ENCODE assay signal across 1 cellular context in the genomic region with DNA sequence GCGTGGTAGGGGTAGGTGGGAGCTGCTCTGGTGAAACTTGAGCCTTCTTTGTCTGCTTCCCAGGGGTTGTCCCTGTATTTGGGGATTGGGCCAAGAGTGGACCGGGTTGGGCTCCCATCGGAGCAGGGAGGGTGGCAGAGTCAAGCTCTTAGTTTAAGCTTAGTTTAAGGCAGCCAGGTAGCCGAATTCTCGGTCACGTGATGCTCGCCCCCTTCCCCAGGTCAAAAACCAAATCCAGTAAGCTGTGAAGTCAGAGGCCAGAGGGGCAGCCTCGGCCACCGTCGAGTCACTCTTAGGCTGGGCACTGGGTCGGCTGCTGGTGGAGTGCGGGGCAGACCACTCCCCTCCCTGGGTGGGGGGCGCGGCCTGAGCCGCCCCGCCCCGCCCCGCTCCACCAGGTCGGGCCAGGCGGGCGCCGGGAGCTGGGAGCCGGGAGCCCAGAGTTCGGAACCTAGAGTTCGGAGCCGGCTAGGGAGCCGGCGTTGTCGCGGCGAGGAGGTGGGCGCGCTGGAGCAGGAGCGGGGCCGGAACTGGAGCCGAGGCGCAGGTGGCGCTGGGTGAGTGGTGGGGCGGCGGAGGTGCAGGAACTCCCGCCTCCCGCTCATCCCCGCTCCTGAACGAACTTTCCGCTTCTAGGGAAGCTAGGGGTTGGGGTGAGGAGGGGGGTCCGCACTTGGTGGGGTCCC.
TF ChIP-seq lines count a peak whose summit lies in the region.

No MANE protein-coding gene starts in this region.

TF ChIP-seq in H1, 55 proteins besides CTCF, POLR2A, EP300 and RAD21:
- no peak for TF ChIP-seq CEBPB (IDR thresholded peaks at IDR 0.05; ENCODE audit: low read depth, low read length)
- TF ChIP-seq BCL11A (IDR thresholded peaks at IDR 0.05; ENCODE audit: low read depth in 2 of 2, low read length in 2 of 2), result no peak
- no peak for TF ChIP-seq JUND (IDR thresholded peaks at IDR 0.05; ENCODE audit: low read length)
- TF ChIP-seq, protein P1, sequence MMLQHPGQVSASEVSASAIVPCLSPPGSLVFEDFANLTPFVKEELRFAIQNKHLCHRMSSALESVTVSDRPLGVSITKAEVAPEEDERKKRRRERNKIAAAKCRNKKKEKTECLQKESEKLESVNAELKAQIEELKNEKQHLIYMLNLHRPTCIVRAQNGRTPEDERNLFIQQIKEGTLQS (IDR thresholded peaks at IDR 0.05; ENCODE audit: insufficient read depth, low read depth, low read length), result peak; percentile 51
- TF ChIP-seq KDM5A (IDR thresholded peaks at IDR 0.05; ENCODE audit: low read length), result no peak
- TF ChIP-seq SP1 (IDR thresholded peaks at IDR 0.05; ENCODE audit: low read depth, low read length), result no peak
- TF ChIP-seq HDAC6 (IDR thresholded peaks at IDR 0.05; ENCODE audit: low read depth, low read length), result no peak
- no peak for TF ChIP-seq CBX8 (IDR thresholded peaks at IDR 0.05; ENCODE audit: borderline replicate concordance, low read depth, low read length)
- TF ChIP-seq RBBP5 (IDR thresholded peaks at IDR 0.05; ENCODE audit: borderline replicate concordance, low read depth, low read length), result no peak
- TF ChIP-seq RFX5 (IDR thresholded peaks at IDR 0.05; ENCODE audit: borderline replicate concordance, low read depth, low read length), result no peak
- TF ChIP-seq CHD2 (IDR thresholded peaks at IDR 0.05; ENCODE audit: low read length), result no peak
- no peak for TF ChIP-seq YY1 (IDR thresholded peaks at IDR 0.05; ENCODE audit: low read depth, low read length)
- no peak for TF ChIP-seq EGR1 (IDR thresholded peaks at IDR 0.05; ENCODE audit: borderline replicate concordance, low read depth, low read length)
- TF ChIP-seq SP2 (IDR thresholded peaks at IDR 0.05; ENCODE audit: low read length), result no peak
- TF ChIP-seq CREB1 (IDR thresholded peaks at IDR 0.05), result peak; percentile 12; the same call in 1 of the 2 replicates
- TF ChIP-seq, protein P2, sequence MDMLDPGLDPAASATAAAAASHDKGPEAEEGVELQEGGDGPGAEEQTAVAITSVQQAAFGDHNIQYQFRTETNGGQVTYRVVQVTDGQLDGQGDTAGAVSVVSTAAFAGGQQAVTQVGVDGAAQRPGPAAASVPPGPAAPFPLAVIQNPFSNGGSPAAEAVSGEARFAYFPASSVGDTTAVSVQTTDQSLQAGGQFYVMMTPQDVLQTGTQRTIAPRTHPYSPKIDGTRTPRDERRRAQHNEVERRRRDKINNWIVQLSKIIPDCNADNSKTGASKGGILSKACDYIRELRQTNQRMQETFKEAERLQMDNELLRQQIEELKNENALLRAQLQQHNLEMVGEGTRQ (IDR thresholded peaks at IDR 0.05; ENCODE audit: low read length), result peak; percentile 84
- TF ChIP-seq NANOG (IDR thresholded peaks at IDR 0.05; ENCODE audit: insufficient read depth, low read depth, low read length, poor library complexity, severe bottlenecking), result no peak
- TF ChIP-seq NRF1 (IDR thresholded peaks at IDR 0.05; ENCODE audit: low read depth, low read length), result no peak
- no peak for TF ChIP-seq SAP30 (IDR thresholded peaks at IDR 0.05; ENCODE audit: insufficient read depth, insufficient replicate concordance, low read length)
- no peak for TF ChIP-seq CBX5 (IDR thresholded peaks at IDR 0.05; ENCODE audit: low read depth, low read length)
- no peak for TF ChIP-seq SIX5 (IDR thresholded peaks at IDR 0.05; ENCODE audit: low read depth, low read length)
- TF ChIP-seq SIRT6 (IDR thresholded peaks at IDR 0.05; ENCODE audit: low read length), result no peak
- TF ChIP-seq, protein P3, sequence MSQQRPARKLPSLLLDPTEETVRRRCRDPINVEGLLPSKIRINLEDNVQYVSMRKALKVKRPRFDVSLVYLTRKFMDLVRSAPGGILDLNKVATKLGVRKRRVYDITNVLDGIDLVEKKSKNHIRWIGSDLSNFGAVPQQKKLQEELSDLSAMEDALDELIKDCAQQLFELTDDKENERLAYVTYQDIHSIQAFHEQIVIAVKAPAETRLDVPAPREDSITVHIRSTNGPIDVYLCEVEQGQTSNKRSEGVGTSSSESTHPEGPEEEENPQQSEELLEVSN (IDR thresholded peaks at IDR 0.05), result no peak
- TF ChIP-seq PHF8 (conservative IDR thresholded peaks at IDR 0.05; ENCODE audit: low read depth, low read length), result peak; percentile 32
- TF ChIP-seq EZH2 (IDR thresholded peaks at IDR 0.05; ENCODE audit: low read depth, low read length, severe bottlenecking), result no peak
- TF ChIP-seq KDM1A (IDR thresholded peaks at IDR 0.05; ENCODE audit: borderline replicate concordance, low read length), result no peak
- TF ChIP-seq, protein P4, sequence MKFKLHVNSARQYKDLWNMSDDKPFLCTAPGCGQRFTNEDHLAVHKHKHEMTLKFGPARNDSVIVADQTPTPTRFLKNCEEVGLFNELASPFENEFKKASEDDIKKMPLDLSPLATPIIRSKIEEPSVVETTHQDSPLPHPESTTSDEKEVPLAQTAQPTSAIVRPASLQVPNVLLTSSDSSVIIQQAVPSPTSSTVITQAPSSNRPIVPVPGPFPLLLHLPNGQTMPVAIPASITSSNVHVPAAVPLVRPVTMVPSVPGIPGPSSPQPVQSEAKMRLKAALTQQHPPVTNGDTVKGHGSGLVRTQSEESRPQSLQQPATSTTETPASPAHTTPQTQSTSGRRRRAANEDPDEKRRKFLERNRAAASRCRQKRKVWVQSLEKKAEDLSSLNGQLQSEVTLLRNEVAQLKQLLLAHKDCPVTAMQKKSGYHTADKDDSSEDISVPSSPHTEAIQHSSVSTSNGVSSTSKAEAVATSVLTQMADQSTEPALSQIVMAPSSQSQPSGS (IDR thresholded peaks at IDR 0.05; ENCODE audit: low read length), result no peak
- TF ChIP-seq MAFK (IDR thresholded peaks at IDR 0.05; ENCODE audit: low read depth, low read length), result no peak
- TF ChIP-seq TEAD4 (IDR thresholded peaks at IDR 0.05; ENCODE audit: low read depth, low read length), result no peak
- TF ChIP-seq FOSL1 (IDR thresholded peaks at IDR 0.05; ENCODE audit: insufficient read depth, low read depth, low read length), result no peak
- peak; percentile 68; the same call in 1 of the 2 replicates for TF ChIP-seq GTF2F1 (IDR thresholded peaks at IDR 0.05; ENCODE audit: borderline replicate concordance, low read depth, low read length)
- TF ChIP-seq ASH2L (IDR thresholded peaks at IDR 0.05; ENCODE audit: low read length), result peak; percentile 48
- TF ChIP-seq SRF (IDR thresholded peaks at IDR 0.05; ENCODE audit: low read depth, low read length), result no peak
- TF ChIP-seq SP4 (IDR thresholded peaks at IDR 0.05; ENCODE audit: low read length), result no peak; the same call in 1 of the 2 replicates
- no peak; a peak in 1 of 4 replicates for TF ChIP-seq HDAC2 (IDR thresholded peaks at IDR 0.05; ENCODE audit: borderline replicate concordance in 1 of 2, low read depth in 2 of 2, low read length in 2 of 2)
- no peak for TF ChIP-seq CHD1 (IDR thresholded peaks at IDR 0.05; ENCODE audit: low read depth, low read length)
- no peak for TF ChIP-seq JUN (IDR thresholded peaks at IDR 0.05; ENCODE audit: low read depth, low read length)
- no peak for TF ChIP-seq TAF7 (optimal IDR thresholded peaks at IDR 0.05; ENCODE audit: borderline replicate concordance, low read depth, low read length)
- peak; percentile 72 for TF ChIP-seq KDM4A (IDR thresholded peaks at IDR 0.05; ENCODE audit: low read depth, low read length, severe bottlenecking)
- TF ChIP-seq TAF1 (IDR thresholded peaks at IDR 0.05; ENCODE audit: low read depth, low read length), result peak; percentile 68
- TF ChIP-seq, protein P5, sequence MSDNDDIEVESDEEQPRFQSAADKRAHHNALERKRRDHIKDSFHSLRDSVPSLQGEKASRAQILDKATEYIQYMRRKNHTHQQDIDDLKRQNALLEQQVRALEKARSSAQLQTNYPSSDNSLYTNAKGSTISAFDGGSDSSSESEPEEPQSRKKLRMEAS (IDR thresholded peaks at IDR 0.05), result peak; percentile 31; the same call in 1 of the 2 replicates
- TF ChIP-seq TBP (IDR thresholded peaks at IDR 0.05; ENCODE audit: low read depth, low read length), result peak; percentile 45; the same call in 1 of the 2 replicates
- TF ChIP-seq BACH1 (IDR thresholded peaks at IDR 0.05; ENCODE audit: low read length), result no peak
- TF ChIP-seq CTBP2 (IDR thresholded peaks at IDR 0.05; ENCODE audit: borderline replicate concordance, insufficient read depth, insufficient read length, low read length), result no peak
- no peak for TF ChIP-seq SUZ12 (IDR thresholded peaks at IDR 0.05; ENCODE audit: low read length)
- no peak for TF ChIP-seq GABPA (IDR thresholded peaks at IDR 0.05; ENCODE audit: borderline replicate concordance, insufficient read depth, low read length)
- no peak for TF ChIP-seq TCF12 (IDR thresholded peaks at IDR 0.05; ENCODE audit: low read depth, low read length)
- TF ChIP-seq RNF2 (IDR thresholded peaks at IDR 0.05; ENCODE audit: borderline replicate concordance, low read depth, low read length, missing control alignments, poor library complexity, severe bottlenecking), result no peak
- TF ChIP-seq POU5F1 (IDR thresholded peaks at IDR 0.05; ENCODE audit: low read depth, low read length), result no peak
- peak; percentile 48; the same call in 1 of the 2 replicates for TF ChIP-seq POLR2AphosphoS5 (IDR thresholded peaks at IDR 0.05; ENCODE audit: low read depth, low read length)
- no peak for TF ChIP-seq BRCA1 (IDR thresholded peaks at IDR 0.05; ENCODE audit: low read depth, low read length)
- TF ChIP-seq, protein P6, sequence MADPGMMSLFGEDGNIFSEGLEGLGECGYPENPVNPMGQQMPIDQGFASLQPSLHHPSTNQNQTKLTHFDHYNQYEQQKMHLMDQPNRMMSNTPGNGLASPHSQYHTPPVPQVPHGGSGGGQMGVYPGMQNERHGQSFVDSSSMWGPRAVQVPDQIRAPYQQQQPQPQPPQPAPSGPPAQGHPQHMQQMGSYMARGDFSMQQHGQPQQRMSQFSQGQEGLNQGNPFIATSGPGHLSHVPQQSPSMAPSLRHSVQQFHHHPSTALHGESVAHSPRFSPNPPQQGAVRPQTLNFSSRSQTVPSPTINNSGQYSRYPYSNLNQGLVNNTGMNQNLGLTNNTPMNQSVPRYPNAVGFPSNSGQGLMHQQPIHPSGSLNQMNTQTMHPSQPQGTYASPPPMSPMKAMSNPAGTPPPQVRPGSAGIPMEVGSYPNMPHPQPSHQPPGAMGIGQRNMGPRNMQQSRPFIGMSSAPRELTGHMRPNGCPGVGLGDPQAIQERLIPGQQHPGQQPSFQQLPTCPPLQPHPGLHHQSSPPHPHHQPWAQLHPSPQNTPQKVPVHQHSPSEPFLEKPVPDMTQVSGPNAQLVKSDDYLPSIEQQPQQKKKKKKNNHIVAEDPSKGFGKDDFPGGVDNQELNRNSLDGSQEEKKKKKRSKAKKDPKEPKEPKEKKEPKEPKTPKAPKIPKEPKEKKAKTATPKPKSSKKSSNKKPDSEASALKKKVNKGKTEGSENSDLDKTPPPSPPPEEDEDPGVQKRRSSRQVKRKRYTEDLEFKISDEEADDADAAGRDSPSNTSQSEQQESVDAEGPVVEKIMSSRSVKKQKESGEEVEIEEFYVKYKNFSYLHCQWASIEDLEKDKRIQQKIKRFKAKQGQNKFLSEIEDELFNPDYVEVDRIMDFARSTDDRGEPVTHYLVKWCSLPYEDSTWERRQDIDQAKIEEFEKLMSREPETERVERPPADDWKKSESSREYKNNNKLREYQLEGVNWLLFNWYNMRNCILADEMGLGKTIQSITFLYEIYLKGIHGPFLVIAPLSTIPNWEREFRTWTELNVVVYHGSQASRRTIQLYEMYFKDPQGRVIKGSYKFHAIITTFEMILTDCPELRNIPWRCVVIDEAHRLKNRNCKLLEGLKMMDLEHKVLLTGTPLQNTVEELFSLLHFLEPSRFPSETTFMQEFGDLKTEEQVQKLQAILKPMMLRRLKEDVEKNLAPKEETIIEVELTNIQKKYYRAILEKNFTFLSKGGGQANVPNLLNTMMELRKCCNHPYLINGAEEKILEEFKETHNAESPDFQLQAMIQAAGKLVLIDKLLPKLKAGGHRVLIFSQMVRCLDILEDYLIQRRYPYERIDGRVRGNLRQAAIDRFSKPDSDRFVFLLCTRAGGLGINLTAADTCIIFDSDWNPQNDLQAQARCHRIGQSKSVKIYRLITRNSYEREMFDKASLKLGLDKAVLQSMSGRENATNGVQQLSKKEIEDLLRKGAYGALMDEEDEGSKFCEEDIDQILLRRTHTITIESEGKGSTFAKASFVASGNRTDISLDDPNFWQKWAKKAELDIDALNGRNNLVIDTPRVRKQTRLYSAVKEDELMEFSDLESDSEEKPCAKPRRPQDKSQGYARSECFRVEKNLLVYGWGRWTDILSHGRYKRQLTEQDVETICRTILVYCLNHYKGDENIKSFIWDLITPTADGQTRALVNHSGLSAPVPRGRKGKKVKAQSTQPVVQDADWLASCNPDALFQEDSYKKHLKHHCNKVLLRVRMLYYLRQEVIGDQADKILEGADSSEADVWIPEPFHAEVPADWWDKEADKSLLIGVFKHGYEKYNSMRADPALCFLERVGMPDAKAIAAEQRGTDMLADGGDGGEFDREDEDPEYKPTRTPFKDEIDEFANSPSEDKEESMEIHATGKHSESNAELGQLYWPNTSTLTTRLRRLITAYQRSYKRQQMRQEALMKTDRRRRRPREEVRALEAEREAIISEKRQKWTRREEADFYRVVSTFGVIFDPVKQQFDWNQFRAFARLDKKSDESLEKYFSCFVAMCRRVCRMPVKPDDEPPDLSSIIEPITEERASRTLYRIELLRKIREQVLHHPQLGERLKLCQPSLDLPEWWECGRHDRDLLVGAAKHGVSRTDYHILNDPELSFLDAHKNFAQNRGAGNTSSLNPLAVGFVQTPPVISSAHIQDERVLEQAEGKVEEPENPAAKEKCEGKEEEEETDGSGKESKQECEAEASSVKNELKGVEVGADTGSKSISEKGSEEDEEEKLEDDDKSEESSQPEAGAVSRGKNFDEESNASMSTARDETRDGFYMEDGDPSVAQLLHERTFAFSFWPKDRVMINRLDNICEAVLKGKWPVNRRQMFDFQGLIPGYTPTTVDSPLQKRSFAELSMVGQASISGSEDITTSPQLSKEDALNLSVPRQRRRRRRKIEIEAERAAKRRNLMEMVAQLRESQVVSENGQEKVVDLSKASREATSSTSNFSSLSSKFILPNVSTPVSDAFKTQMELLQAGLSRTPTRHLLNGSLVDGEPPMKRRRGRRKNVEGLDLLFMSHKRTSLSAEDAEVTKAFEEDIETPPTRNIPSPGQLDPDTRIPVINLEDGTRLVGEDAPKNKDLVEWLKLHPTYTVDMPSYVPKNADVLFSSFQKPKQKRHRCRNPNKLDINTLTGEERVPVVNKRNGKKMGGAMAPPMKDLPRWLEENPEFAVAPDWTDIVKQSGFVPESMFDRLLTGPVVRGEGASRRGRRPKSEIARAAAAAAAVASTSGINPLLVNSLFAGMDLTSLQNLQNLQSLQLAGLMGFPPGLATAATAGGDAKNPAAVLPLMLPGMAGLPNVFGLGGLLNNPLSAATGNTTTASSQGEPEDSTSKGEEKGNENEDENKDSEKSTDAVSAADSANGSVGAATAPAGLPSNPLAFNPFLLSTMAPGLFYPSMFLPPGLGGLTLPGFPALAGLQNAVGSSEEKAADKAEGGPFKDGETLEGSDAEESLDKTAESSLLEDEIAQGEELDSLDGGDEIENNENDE (IDR thresholded peaks at IDR 0.05; ENCODE audit: insufficient replicate concordance, low read length), result no peak
- TF ChIP-seq ZNF274 (IDR thresholded peaks at IDR 0.05; ENCODE audit: borderline replicate concordance, extremely low read depth, low read length), result no peak
- TF ChIP-seq RXRA (IDR thresholded peaks at IDR 0.05; ENCODE audit: insufficient read depth, low read depth, low read length), result no peak
- no peak for TF ChIP-seq SIN3A (conservative IDR thresholded peaks at IDR 0.05 in 1 of 2, IDR thresholded peaks at IDR 0.05 in 1 of 2; ENCODE audit: low read depth in 1 of 2, low read length in 2 of 2)
